ENCODE assay signal across 1 cellular context in genomic region chr12:109637341-109637740, GRCh38.
TF ChIP-seq lines count a peak whose summit lies in the region.

No MANE protein-coding gene starts in this region.

TF ChIP-seq in GM23338, 12 proteins besides CTCF, POLR2A, EP300 and RAD21 (continued from another document):
- TF ChIP-seq, protein P1, sequence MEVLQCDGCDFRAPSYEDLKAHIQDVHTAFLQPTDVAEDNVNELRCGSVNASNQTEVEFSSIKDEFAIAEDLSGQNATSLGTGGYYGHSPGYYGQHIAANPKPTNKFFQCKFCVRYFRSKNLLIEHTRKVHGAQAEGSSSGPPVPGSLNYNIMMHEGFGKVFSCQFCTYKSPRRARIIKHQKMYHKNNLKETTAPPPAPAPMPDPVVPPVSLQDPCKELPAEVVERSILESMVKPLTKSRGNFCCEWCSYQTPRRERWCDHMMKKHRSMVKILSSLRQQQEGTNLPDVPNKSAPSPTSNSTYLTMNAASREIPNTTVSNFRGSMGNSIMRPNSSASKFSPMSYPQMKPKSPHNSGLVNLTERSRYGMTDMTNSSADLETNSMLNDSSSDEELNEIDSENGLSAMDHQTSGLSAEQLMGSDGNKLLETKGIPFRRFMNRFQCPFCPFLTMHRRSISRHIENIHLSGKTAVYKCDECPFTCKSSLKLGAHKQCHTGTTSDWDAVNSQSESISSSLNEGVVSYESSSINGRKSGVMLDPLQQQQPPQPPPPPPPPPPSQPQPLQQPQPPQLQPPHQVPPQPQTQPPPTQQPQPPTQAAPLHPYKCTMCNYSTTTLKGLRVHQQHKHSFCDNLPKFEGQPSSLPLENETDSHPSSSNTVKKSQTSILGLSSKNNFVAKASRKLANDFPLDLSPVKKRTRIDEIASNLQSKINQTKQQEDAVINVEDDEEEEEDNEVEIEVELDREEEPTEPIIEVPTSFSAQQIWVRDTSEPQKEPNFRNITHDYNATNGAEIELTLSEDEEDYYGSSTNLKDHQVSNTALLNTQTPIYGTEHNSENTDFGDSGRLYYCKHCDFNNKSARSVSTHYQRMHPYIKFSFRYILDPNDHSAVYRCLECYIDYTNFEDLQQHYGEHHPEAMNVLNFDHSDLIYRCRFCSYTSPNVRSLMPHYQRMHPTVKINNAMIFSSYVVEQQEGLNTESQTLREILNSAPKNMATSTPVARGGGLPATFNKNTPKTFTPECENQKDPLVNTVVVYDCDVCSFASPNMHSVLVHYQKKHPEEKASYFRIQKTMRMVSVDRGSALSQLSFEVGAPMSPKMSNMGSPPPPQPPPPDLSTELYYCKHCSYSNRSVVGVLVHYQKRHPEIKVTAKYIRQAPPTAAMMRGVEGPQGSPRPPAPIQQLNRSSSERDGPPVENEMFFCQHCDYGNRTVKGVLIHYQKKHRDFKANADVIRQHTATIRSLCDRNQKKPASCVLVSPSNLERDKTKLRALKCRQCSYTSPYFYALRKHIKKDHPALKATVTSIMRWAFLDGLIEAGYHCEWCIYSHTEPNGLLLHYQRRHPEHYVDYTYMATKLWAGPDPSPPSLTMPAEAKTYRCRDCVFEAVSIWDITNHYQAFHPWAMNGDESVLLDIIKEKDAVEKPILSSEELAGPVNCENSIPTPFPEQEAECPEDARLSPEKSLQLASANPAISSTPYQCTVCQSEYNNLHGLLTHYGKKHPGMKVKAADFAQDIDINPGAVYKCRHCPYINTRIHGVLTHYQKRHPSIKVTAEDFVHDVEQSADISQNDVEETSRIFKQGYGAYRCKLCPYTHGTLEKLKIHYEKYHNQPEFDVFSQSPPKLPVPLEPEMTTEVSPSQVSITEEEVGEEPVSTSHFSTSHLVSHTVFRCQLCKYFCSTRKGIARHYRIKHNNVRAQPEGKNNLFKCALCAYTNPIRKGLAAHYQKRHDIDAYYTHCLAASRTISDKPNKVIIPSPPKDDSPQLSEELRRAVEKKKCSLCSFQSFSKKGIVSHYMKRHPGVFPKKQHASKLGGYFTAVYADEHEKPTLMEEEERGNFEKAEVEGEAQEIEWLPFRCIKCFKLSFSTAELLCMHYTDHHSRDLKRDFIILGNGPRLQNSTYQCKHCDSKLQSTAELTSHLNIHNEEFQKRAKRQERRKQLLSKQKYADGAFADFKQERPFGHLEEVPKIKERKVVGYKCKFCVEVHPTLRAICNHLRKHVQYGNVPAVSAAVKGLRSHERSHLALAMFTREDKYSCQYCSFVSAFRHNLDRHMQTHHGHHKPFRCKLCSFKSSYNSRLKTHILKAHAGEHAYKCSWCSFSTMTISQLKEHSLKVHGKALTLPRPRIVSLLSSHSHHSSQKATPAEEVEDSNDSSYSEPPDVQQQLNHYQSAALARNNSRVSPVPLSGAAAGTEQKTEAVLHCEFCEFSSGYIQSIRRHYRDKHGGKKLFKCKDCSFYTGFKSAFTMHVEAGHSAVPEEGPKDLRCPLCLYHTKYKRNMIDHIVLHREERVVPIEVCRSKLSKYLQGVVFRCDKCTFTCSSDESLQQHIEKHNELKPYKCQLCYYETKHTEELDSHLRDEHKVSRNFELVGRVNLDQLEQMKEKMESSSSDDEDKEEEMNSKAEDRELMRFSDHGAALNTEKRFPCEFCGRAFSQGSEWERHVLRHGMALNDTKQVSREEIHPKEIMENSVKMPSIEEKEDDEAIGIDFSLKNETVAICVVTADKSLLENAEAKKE (CRISPR knock-in tag; IDR thresholded peaks at IDR 0.05), result no peak
- TF ChIP-seq POLR2AphosphoS5 (IDR thresholded peaks at IDR 0.05; ENCODE audit: low read depth) (no peak), CREB1 (CRISPR knock-in tag; IDR thresholded peaks at IDR 0.05; ENCODE audit: low read depth) (no peak), NANOG (IDR thresholded peaks at IDR 0.05; ENCODE audit: borderline replicate concordance) (no peak)
